Comparison of ENCODE assay signal across 13 cellular contexts in the genomic region with DNA sequence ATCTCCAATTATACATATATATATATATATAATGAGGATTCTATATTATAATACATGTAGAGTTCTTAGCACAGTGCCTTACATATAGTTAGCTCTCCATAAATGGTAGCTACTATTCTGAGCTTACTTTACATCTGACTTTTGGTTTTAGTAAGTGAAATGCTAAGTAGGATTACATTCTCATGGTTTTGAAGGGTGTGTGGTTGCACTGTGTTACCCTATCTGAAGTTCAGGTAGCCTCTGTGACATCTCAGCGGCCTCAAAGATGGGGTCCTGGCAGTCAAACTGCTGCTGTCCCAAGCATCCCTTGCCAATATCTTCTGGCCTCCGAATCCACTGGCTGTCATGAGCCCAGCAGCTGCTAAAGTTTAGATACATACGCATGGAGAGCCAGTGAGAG. TPM values are rescaled to one million over a fixed set of nuclear protein-coding genes. Genes with fewer than 3 reads are reported as not detected.
DNase-seq lines count a peak whose midpoint lies in the region; ATAC-seq, FAIRE-seq and TF ChIP-seq lines count a peak whose summit lies in the region.
"Had no signal": no experiment of that assay in that cellular context is flagged by ENCODE, and none has a peak within 500 bp of the region (broad histone marks: within the 10 kb centered on the region; RNA-seq: fewer than 3 reads in every experiment).

No MANE protein-coding gene starts in this region.

- BruUV-seq in HepG2 (replicated peaks; lab: Mats Ljungman, UMichigan): no TSS peak

- CTCF ChIA-PET in SK-N-SH (lab: Yijun Ruan, JAX): interaction anchor here (0.9 to 1.8 kb wide), 3 partner anchors 22 to 91 kb away, joined by 3 to 4 read pairs (median 4); no protein-coding TSS in a partner anchor
- CTCF ChIA-PET in HepG2 (lab: Yijun Ruan, JAX; ENCODE audit: low intra/inter-chr PET ratio, low total read pairs): no interaction called here

- FAIRE-seq in HepG2 (lab: Jason Lieb, UNC): no peak
- FAIRE-seq: frontal cortex had no signal

- H3K36me3 ChIP-seq in muscle layer of duodenum (ENCODE audit: control insufficient read depth in 1 of 2, insufficient read depth in 2 of 2, low read length in 2 of 2): no peaks in the 10 kb centered on the region
- no peaks in the 10 kb centered on the region for H3K36me3 ChIP-seq in transverse colon
- H3K36me3 ChIP-seq in SK-N-SH (replicated peaks in 1 of 2; ENCODE audit: control insufficient read depth in 1 of 2, insufficient read depth in 2 of 2, low read length in 1 of 2): peaks cover 0 to 8% of the 10 kb centered on the region in 2 experiments
- no peaks in the 10 kb centered on the region; a peak in 1 of 5 replicates for H3K36me3 ChIP-seq in HepG2 (replicated peaks in 1 of 2; ENCODE audit: control insufficient read depth in 1 of 2, insufficient read depth in 2 of 2, low read length in 2 of 2)
- H3K36me3 ChIP-seq: prostate gland had no signal

- peak overlapping the region; percentile 74 for H3K4me3 Mint-ChIP-seq in activated naive CD4-positive, alpha-beta T cell treated with anti-CD3 and anti-CD28 coated beads, Interleukin-2, amount 50 U/mL, for 24 hours
- peak overlapping the region; percentile 67 for H3K4me3 Mint-ChIP-seq in T-helper 2 cell treated with Interferon-gamma antibody and Interleukin-4, amounts not matched to agents 5 μg/mL and 100 μg/mL, for 36 hours

- H3K36me3 Mint-ChIP-seq in activated naive CD4-positive, alpha-beta T cell treated with anti-CD3 and anti-CD28 coated beads, Interleukin-2, amount 50 U/mL, for 24 hours: peaks cover 9% of the 10 kb centered on the region
- peaks cover 10% of the 10 kb centered on the region for H3K36me3 Mint-ChIP-seq in T-helper 2 cell treated with Interferon-gamma antibody and Interleukin-4, amounts not matched to agents 5 μg/mL and 100 μg/mL, for 36 hours (ENCODE audit: low read depth)

- peaks cover 80% of the 10 kb centered on the region for H3K4me1 Mint-ChIP-seq in activated naive CD4-positive, alpha-beta T cell treated with anti-CD3 and anti-CD28 coated beads, Interleukin-2, amount 50 U/mL, for 24 hours
- peaks cover 43% of the 10 kb centered on the region for H3K4me1 Mint-ChIP-seq in T-helper 2 cell treated with Interferon-gamma antibody and Interleukin-4, amounts not matched to agents 5 μg/mL and 100 μg/mL, for 36 hours (ENCODE audit: low read depth)

- no peak for TF ChIP-seq CTCF in transverse colon (IDR thresholded peaks at IDR 0.05)
- no peak for TF ChIP-seq CTCF in SK-N-SH (IDR thresholded peaks at IDR 0.05)
- no peak for TF ChIP-seq CTCF in HepG2 (CRISPR knock-in tag; IDR thresholded peaks at IDR 0.05)

- no peak for ATAC-seq in HepG2
- ATAC-seq: HCT116 had no signal

- DNase-seq in activated naive CD4-positive, alpha-beta T cell treated with Interleukin-2 at 50 U/mL for 16 hours: no peak
- DNase-seq in T-helper 2 cell treated with Interferon-gamma antibody and Interleukin-4, amounts not matched to agents 5 μg/mL and 100 μg/mL, for 36 hours (ENCODE audit: low spot score): no peak
- DNase-seq in transverse colon (no peak), SK-N-SH (no peak), HepG2 (ENCODE audit: low spot score) (no peak), iPS-NIHi11 (ENCODE audit: low spot score) (no peak)
- DNase-seq: NCI-H1105 treated with DMSO at 0.1 percent for 48 hours, NCI-H526 treated with DMSO at 0.1 percent for 48 hours had no signal

- H3K9me2 ChIP-seq in SK-N-SH: no peaks in the 10 kb centered on the region

- TF ChIP-seq POLR2A in transverse colon (IDR thresholded peaks at IDR 0.05) (no peak), HepG2 (IDR thresholded peaks at IDR 0.05; ENCODE audit: insufficient read depth in 1 of 2, low read depth in 2 of 2, low read length in 2 of 2) (no peak)

- H4K20me1 ChIP-seq in SK-N-SH (ENCODE audit: insufficient read depth) (no peaks in the 10 kb centered on the region), HepG2 (ENCODE audit: insufficient read depth, low read length) (no peaks in the 10 kb centered on the region)

- H3K4me3 ChIP-seq in muscle layer of duodenum (ENCODE audit: low read depth in 1 of 2, low read length in 2 of 2) (peak overlapping the region in 1 of 2 donors; percentile 24), transverse colon (no peak overlapping the region), SK-N-SH (ENCODE audit: low read depth in 2 of 2, low read length in 1 of 2) (no peak overlapping the region), HepG2 (replicated peaks in 1 of 3; ENCODE audit: insufficient read depth in 1 of 3, low read depth in 2 of 3, low read length in 3 of 3) (no peak overlapping the region)
- H3K4me3 ChIP-seq: prostate gland had no signal

- H3K4me2 ChIP-seq in SK-N-SH (no peak overlapping the region), HepG2 (ENCODE audit: low read depth, low read length) (no peak overlapping the region)

- 80 to 82% methylated on average over 1 to 3 of the region's 3 CpGs for WGBS in transverse colon (ENCODE audit: low coverage in 1 of 2), 2 donors
- WGBS in SK-N-SH (ENCODE audit: low lambda C conversion rate): 100% methylated on average over 3 of the region's 3 CpGs
- 100% methylated on average over 1 of the region's 3 CpGs for WGBS in HepG2 (ENCODE audit: low lambda C conversion rate)

- TF ChIP-seq EP300 in transverse colon (IDR thresholded peaks at IDR 0.05; ENCODE audit: low read depth) (no peak), SK-N-SH (IDR thresholded peaks at IDR 0.05; ENCODE audit: borderline replicate concordance in 1 of 2, low read depth in 1 of 2, low read length in 1 of 2) (no peak), HepG2 (IDR thresholded peaks at IDR 0.05; ENCODE audit: low read depth in 2 of 2, low read length in 2 of 2) (no peak), HepG2 (CRISPR knock-in tag; IDR thresholded peaks at IDR 0.05; ENCODE audit: borderline replicate concordance) (no peak)

- H2AFZ ChIP-seq in SK-N-SH (ENCODE audit: low read depth) (no peak overlapping the region), HepG2 (ENCODE audit: low read length) (no peak overlapping the region)

- H3K4me1 ChIP-seq in muscle layer of duodenum (ENCODE audit: control insufficient read depth in 1 of 2, insufficient read depth in 2 of 2, low read length in 2 of 2) (peaks cover 0 to 17% of the 10 kb centered on the region in 2 donors), transverse colon (peaks cover 5 to 21% (median 8%) of the 10 kb centered on the region in 4 donors), SK-N-SH (ENCODE audit: control insufficient read depth in 1 of 2, insufficient read depth in 2 of 2, low read depth in 1 of 2, low read length in 1 of 2) (peaks cover 5 to 10% of the 10 kb centered on the region in 2 experiments; a peak in 2 of 4 replicates), HepG2 (ENCODE audit: insufficient read depth, low read length) (peaks cover 32% of the 10 kb centered on the region)
- H3K4me1 ChIP-seq: prostate gland had no signal

- peaks cover 3% of the 10 kb centered on the region for H3F3A ChIP-seq in SK-N-SH (replicated peaks; ENCODE audit: insufficient read depth)

- TF ChIP-seq RAD21 in SK-N-SH (IDR thresholded peaks at IDR 0.05; ENCODE audit: low read length) (no peak), HepG2 (CRISPR knock-in tag; IDR thresholded peaks at IDR 0.05) (no peak)

- no peaks in the 10 kb centered on the region for H3K27me3 Mint-ChIP-seq in activated naive CD4-positive, alpha-beta T cell treated with anti-CD3 and anti-CD28 coated beads, Interleukin-2, amount 50 U/mL, for 24 hours
- H3K27me3 Mint-ChIP-seq in T-helper 2 cell treated with Interferon-gamma antibody and Interleukin-4, amounts not matched to agents 5 μg/mL and 100 μg/mL, for 36 hours (ENCODE audit: low read depth): peaks cover 2% of the 10 kb centered on the region

- H3K27me3 ChIP-seq in muscle layer of duodenum (ENCODE audit: low read depth, low read length) (no peaks in the 10 kb centered on the region), transverse colon (no peaks in the 10 kb centered on the region), SK-N-SH (ENCODE audit: insufficient read depth) (no peaks in the 10 kb centered on the region), HepG2 (ENCODE audit: control insufficient read depth in 1 of 2, insufficient read depth in 2 of 2, low read length in 2 of 2) (no peaks in the 10 kb centered on the region)

- intact Hi-C loops in transverse colon (cut with DNase I; ENCODE audit: low total_unique reads) (no loop called here), HepG2 (cut with micrococcal nuclease; ENCODE audit: unreplicated experiment) (no loop called here)

- in situ Hi-C loops in transverse colon (cut with MboI; ENCODE audit: low pct_ligation_motif_present in 1 of 4, low pct_unique_long_range_greater_than_20kb in 1 of 4, low sequenced_read_pairs in 3 of 4) (no loop called here), HepG2 (cut with HindIII; ENCODE audit: extremely low pct_ligation_motif_present, low pct_unique_long_range_greater_than_20kb) (no loop called here)

- H3K9ac ChIP-seq in SK-N-SH (no peak overlapping the region), HepG2 (ENCODE audit: insufficient read depth, low read depth, low read length) (no peak overlapping the region)

- peaks cover 5% of the 10 kb centered on the region for H3K9me3 Mint-ChIP-seq in activated naive CD4-positive, alpha-beta T cell treated with anti-CD3 and anti-CD28 coated beads, Interleukin-2, amount 50 U/mL, for 24 hours
- H3K9me3 Mint-ChIP-seq in T-helper 2 cell treated with Interferon-gamma antibody and Interleukin-4, amounts not matched to agents 5 μg/mL and 100 μg/mL, for 36 hours: no peaks in the 10 kb centered on the region

- POLR2A ChIA-PET in SK-N-SH (lab: Yijun Ruan, JAX): no interaction called here
- POLR2A ChIA-PET in HepG2 (lab: Yijun Ruan, JAX): no interaction called here

- H3K27ac Mint-ChIP-seq in activated naive CD4-positive, alpha-beta T cell treated with anti-CD3 and anti-CD28 coated beads, Interleukin-2, amount 50 U/mL, for 24 hours: no peak overlapping the region
- H3K27ac Mint-ChIP-seq in T-helper 2 cell treated with Interferon-gamma antibody and Interleukin-4, amounts not matched to agents 5 μg/mL and 100 μg/mL, for 36 hours: peak overlapping the region; percentile 74

- peaks cover 62% of the 10 kb centered on the region; the same call in 1 of the 2 replicates for H3K79me2 ChIP-seq in SK-N-SH (ENCODE audit: insufficient read depth)
- H3K79me2 ChIP-seq in HepG2 (ENCODE audit: insufficient read depth, low read length): no peaks in the 10 kb centered on the region

- H3K9me3 ChIP-seq in muscle layer of duodenum (ENCODE audit: control insufficient read depth in 1 of 2, low read length in 2 of 2) (no peaks in the 10 kb centered on the region), transverse colon (no peaks in the 10 kb centered on the region), SK-N-SH (no peaks in the 10 kb centered on the region), HepG2 (ENCODE audit: low read length) (no peaks in the 10 kb centered on the region)
- H3K9me3 ChIP-seq: prostate gland had no signal

- H3K27ac ChIP-seq in muscle layer of duodenum (ENCODE audit: low read length) (peak overlapping the region; percentile 61), transverse colon (peak overlapping the region; percentile 42 to 69 (median 60)), SK-N-SH (ENCODE audit: low read depth in 2 of 2, low read length in 1 of 2) (no peak overlapping the region), HepG2 (ENCODE audit: extremely low read length, insufficient read depth, low read length) (no peak overlapping the region)
- H3K27ac ChIP-seq: prostate gland had no signal

RNA-seq across cellular contexts. Expression of gene UBASH3B, which starts 34.8 kb away (rescaled TPM):
- total RNA-seq in transverse colon (100 to 1,000 TPM in 1 of 4 donors, 10 to 100 TPM in 1, 1 to 10 TPM in 2; 2.0 to 101 (median 17.0) TPM), HepG2 (2016; rRNA removed; fragmentation: Illumina TruSeq; extraction: Trizol) (4.4 and 5.1 TPM in 2 replicates)
- polyA plus RNA-seq in SK-N-SH (2012; rRNA removed) (10.4 and 11.0 TPM in 2 replicates), HepG2 (2011; rRNA removed) (4.8 and 7.6 TPM in 2 replicates)
- 6.7 and 6.9 TPM in 2 replicates for polyA plus RNA-seq in SK-N-SH (2012; cell fraction: cytosol; rRNA removed)
- 5.0 and 8.2 TPM in 2 replicates for polyA plus RNA-seq in SK-N-SH (2012; cell fraction: nucleus; rRNA removed)
- total RNA-seq in HepG2 (2016; cell fraction: cytosol; rRNA removed; fragmentation: Illumina TruSeq; extraction: Trizol; ENCODE audit: low read depth): 2.4 and 3.2 TPM in 2 replicates
- 4.3 and 4.5 TPM in 2 replicates for total RNA-seq in HepG2 (2016; cell fraction: insoluble cytoplasmic fraction; rRNA removed; fragmentation: Illumina TruSeq; extraction: Trizol)
- total RNA-seq in HepG2 (2016; cell fraction: membrane; rRNA removed; fragmentation: Illumina TruSeq; extraction: Trizol): 6.0 and 6.1 TPM in 2 replicates
- total RNA-seq in HepG2 (2016; cell fraction: nucleus; rRNA removed; fragmentation: Illumina TruSeq; extraction: Trizol): 1.9 and 4.4 TPM in 2 replicates
- polyA plus RNA-seq in HepG2 (2011; cell fraction: cytosol; rRNA removed): 5.8 and 6.4 TPM in 2 replicates
- 2.6 and 3.2 TPM in 2 replicates for polyA plus RNA-seq in HepG2 (2011; cell fraction: nucleus; rRNA removed)
- 1.4 and 1.8 TPM in 2 replicates for polyA plus RNA-seq in HepG2 (2012)
- 2.6 and 4.2 TPM in 2 replicates for polyA plus RNA-seq in HepG2 (2016; cell fraction: cytosol; fragmentation: Illumina TruSeq; extraction: Trizol; ENCODE audit: low read depth)
- 4.2 and 4.5 TPM in 2 replicates for polyA plus RNA-seq in HepG2 (2016; cell fraction: insoluble cytoplasmic fraction; fragmentation: Illumina TruSeq; extraction: Trizol; ENCODE audit: low read depth)
- 3.5 and 4.9 TPM in 2 replicates for polyA plus RNA-seq in HepG2 (2016; cell fraction: membrane; fragmentation: Illumina TruSeq; extraction: Trizol; ENCODE audit: low read depth)
- 1.9 and 4.2 TPM in 2 replicates for polyA plus RNA-seq in HepG2 (2016; cell fraction: nucleus; fragmentation: Illumina TruSeq; extraction: Trizol; ENCODE audit: insufficient read depth, low read depth)
- polyA minus RNA-seq in HepG2 (2011; rRNA and poly(A)+ RNA removed; ENCODE audit: low replicate concordance): 3.7 and 44.0 TPM in 2 replicates
- polyA minus RNA-seq in HepG2 (2011; cell fraction: cytosol; rRNA and poly(A)+ RNA removed): 8.9 and 11.7 TPM in 2 replicates
- polyA minus RNA-seq in HepG2 (2011; cell fraction: nucleus; rRNA and poly(A)+ RNA removed): 5.2 and 7.9 TPM in 2 replicates

Comparison
In these comparisons a context has a peak if more than half of its experiments do, and no peak if none do; other contexts are left out.
1. H3K27ac ChIP-seq: peak in muscle layer of duodenum (single experiment) and transverse colon (4 of 4); none in SK-N-SH (0 of 2) and HepG2 (single experiment).